11 cellular contexts compared by ENCODE assay signal in the genomic region with DNA sequence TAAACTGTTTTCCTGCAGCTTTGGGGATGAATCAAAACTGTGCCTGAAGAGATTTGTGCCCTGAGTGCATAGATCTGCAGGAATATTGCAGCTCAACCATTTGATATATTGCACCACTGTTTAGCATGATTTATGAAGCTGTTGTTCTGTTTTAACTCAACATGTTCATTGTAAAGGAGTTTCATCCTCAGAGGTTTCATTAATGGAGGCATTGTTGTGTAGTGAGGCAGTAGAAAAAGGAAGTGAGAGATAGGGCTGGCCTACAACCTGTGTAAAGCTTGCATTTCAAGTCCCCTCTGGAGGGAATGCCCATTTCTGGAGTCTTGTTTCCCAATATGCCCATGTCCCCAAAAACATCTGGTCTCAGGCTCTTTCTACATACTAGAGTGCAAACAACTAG.
DNase-seq lines count a peak whose midpoint lies in the region; ATAC-seq and TF ChIP-seq lines count a peak whose summit lies in the region.
"Had no signal": no experiment of that assay in that cellular context is flagged by ENCODE, and none has a peak within 500 bp of the region (broad histone marks: within the 10 kb centered on the region; RNA-seq: fewer than 3 reads in every experiment).

No MANE protein-coding gene starts in this region.

- no peaks in the 10 kb centered on the region for H3K9me3 ChIP-seq in SK-N-SH

- TF ChIP-seq EP300 in SK-N-SH (IDR thresholded peaks at IDR 0.05; ENCODE audit: borderline replicate concordance in 1 of 2, low read depth in 1 of 2, low read length in 1 of 2) = no peak

- no peaks in the 10 kb centered on the region for H3K36me3 ChIP-seq in SK-N-SH (replicated peaks in 1 of 2; ENCODE audit: control insufficient read depth in 1 of 2, insufficient read depth in 2 of 2, low read length in 1 of 2)

- no peaks in the 10 kb centered on the region for H4K20me1 ChIP-seq in SK-N-SH (ENCODE audit: insufficient read depth)

- H3K4me2 ChIP-seq in SK-N-SH = no peak overlapping the region
- H3K4me2 ChIP-seq: KMS-11 had no signal

- H2AFZ ChIP-seq in SK-N-SH (ENCODE audit: low read depth) = no peak overlapping the region
- H2AFZ ChIP-seq: parathyroid adenoma had no signal

- H3K9ac ChIP-seq in SK-N-SH = no peak overlapping the region
- H3K9ac ChIP-seq: KMS-11, parathyroid adenoma had no signal

- ATAC-seq in GM18499 (IDR thresholded peaks at IDR 0.05; ENCODE audit: insufficient read depth, unreplicated experiment) (peak; percentile 56), HG03039 (IDR thresholded peaks at IDR 0.05; ENCODE audit: unreplicated experiment) (peak; percentile 71)

- peak; percentile 42 for DNase-seq in GM20000 (ENCODE audit: low spot score)
- peak; percentile 78 to 88 for DNase-seq in NOMO-1 (lab: John Stamatoyannopoulos, UW; ENCODE audit: unreplicated experiment in 2 of 2)
- no peak for DNase-seq in putamen (ENCODE audit: low spot score)
- no peak for DNase-seq in SK-N-SH
- DNase-seq in NCI-H446 treated with DMSO at 0.1 percent for 48 hours (lab: John Stamatoyannopoulos, UW) = no peak
- DNase-seq in activated naive CD4-positive, alpha-beta T cell treated with anti-CD3 and anti-CD28 coated beads, Interleukin-2, amount 50 U/mL, for 16 hours = no peak
- DNase-seq: NCI-H82 had no signal

- no peaks in the 10 kb centered on the region for H3F3A ChIP-seq in SK-N-SH (replicated peaks; ENCODE audit: insufficient read depth)

- no peak overlapping the region for H3K4me3 ChIP-seq in SK-N-SH (ENCODE audit: low read depth in 2 of 2, low read length in 1 of 2)

- H3K79me2 ChIP-seq in SK-N-SH (ENCODE audit: insufficient read depth) = no peaks in the 10 kb centered on the region
- H3K79me2 ChIP-seq: parathyroid adenoma had no signal

- H3K27ac ChIP-seq in SK-N-SH (ENCODE audit: low read depth in 2 of 2, low read length in 1 of 2) = no peak overlapping the region
- H3K27ac ChIP-seq: KMS-11, parathyroid adenoma had no signal

- no peak for TF ChIP-seq RAD21 in SK-N-SH (IDR thresholded peaks at IDR 0.05; ENCODE audit: low read length)

- CTCF ChIA-PET in SK-N-SH (lab: Yijun Ruan, JAX) = interaction anchor here (1.0 to 7.0 kb wide), 5 partner anchors 8 to 109 kb away, joined by 3 to 70 read pairs (median 4); no protein-coding TSS in a partner anchor

- TF ChIP-seq CTCF in GM20000 (IDR thresholded peaks at IDR 0.05; ENCODE audit: extremely low read depth, missing control alignments) (no peak), SK-N-SH (IDR thresholded peaks at IDR 0.05) (no peak)

- no peaks in the 10 kb centered on the region for H3K4me1 ChIP-seq in SK-N-SH (ENCODE audit: control insufficient read depth in 1 of 2, insufficient read depth in 2 of 2, low read depth in 1 of 2, low read length in 1 of 2)
- H3K4me1 ChIP-seq: parathyroid adenoma had no signal

- H3K9me2 ChIP-seq in SK-N-SH = no peaks in the 10 kb centered on the region

- H3K27me3 ChIP-seq in SK-N-SH (ENCODE audit: insufficient read depth) = no peaks in the 10 kb centered on the region

- POLR2A ChIA-PET in SK-N-SH (lab: Yijun Ruan, JAX) = no interaction called here

TF ChIP-seq in SK-N-SH, 30 proteins besides CTCF, POLR2A, EP300 and RAD21:
- TF ChIP-seq YY1 (IDR thresholded peaks at IDR 0.05; ENCODE audit: low read depth) = no peak
TF ChIP-seq in SK-N-SH: peak in this region for 0.

Comparison
In these comparisons a context has a peak if more than half of its experiments do, and no peak if none do; other contexts are left out.
1. DNase-seq: peak in GM20000 (single experiment) and NOMO-1 (2 of 2); none in putamen (single experiment), SK-N-SH (single experiment), NCI-H446 treated with DMSO at 0.1 percent for 48 hours (single experiment) and activated naive CD4-positive, alpha-beta T cell treated with anti-CD3 and anti-CD28 coated beads, Interleukin-2, amount 50 U/mL, for 16 hours (single experiment).